In the genomic region with DNA sequence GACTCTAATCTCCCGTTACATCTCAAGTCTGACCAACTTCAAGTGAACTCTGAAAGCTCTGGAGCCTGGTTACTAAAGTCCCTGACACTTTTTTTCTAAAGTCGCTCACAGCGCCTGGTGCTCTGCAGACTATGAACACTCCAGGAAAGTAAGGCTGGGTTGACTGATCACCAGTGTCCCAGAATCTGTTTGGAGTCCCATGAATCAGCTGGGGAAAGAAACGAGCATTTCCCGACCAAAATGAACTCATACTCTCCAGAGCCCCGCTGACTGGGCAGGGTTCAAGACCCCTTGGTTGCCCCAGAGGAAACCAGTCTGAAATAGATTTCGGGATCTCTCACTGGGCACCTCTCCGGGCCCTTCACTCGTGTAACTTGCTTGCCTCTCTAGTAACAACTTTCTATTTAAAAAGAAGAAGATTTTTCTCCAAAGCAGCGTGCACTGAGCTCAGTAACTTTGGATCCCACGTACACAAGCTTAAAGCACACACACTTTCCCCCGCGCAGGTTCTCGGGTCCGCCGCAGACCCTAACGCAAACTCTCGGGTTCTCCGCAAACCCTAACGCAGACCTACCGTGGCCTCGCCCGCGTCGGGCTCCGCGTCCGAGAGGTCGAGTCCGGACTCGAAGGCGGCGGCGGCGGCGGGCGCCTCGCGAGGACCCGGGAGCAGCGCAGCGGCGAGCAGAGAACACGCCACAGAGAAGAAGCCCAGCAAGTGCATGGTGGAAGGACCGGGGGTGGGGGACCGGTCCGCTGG, we compare ENCODE assay signal across 9 cellular contexts. TPM values are rescaled to one million over a fixed set of nuclear protein-coding genes. Genes with fewer than 3 reads are reported as not detected.
A peak's percentile ranks its signal among the peaks of the same experiment; 100 is the strongest.
DNase-seq lines count a peak whose midpoint lies in the region; ATAC-seq and TF ChIP-seq lines count a peak whose summit lies in the region.
"Had no signal": no experiment of that assay in that cellular context is flagged by ENCODE, and none has a peak within 500 bp of the region (broad histone marks: within the 10 kb centered on the region; RNA-seq: fewer than 3 reads in every experiment).

No MANE protein-coding gene starts in this region.

- H3K9me3 ChIP-seq in transverse colon: no peaks in the 10 kb centered on the region

- H3K27ac ChIP-seq in transverse colon: peak overlapping the region; percentile 29 to 70 (median 48)

- in situ Hi-C loops in transverse colon (cut with MboI; ENCODE audit: low pct_ligation_motif_present in 1 of 4, low pct_unique_long_range_greater_than_20kb in 1 of 4, low sequenced_read_pairs in 3 of 4): no loop called here

- TF ChIP-seq CTCF in cardiac fibroblast (IDR thresholded peaks at IDR 0.05; ENCODE audit: low read depth, low read length) (no peak), lower leg skin (IDR thresholded peaks at IDR 0.05) (no peak), transverse colon (IDR thresholded peaks at IDR 0.05) (no peak)

- peaks cover 0 to 16% (median 6%) of the 10 kb centered on the region in 4 donors for H3K4me1 ChIP-seq in transverse colon

- peak overlapping the region; percentile 81 to 85 for H3K4me3 ChIP-seq in cardiac fibroblast (replicated peaks in 1 of 2; ENCODE audit: low read depth in 2 of 2, low read length in 2 of 2)
- peak overlapping the region; percentile 42 for H3K4me3 ChIP-seq in lower leg skin (ENCODE audit: low read depth, poor library complexity, severe bottlenecking)
- peak overlapping the region; percentile 25 to 57 (median 49) for H3K4me3 ChIP-seq in transverse colon

- TF ChIP-seq POLR2A in lower leg skin (IDR thresholded peaks at IDR 0.05) (no peak), transverse colon (IDR thresholded peaks at IDR 0.05) (no peak)

- peak; percentile 25 for ATAC-seq in HG03159 (IDR thresholded peaks at IDR 0.05; ENCODE audit: unreplicated experiment)

- no peak for TF ChIP-seq EP300 in transverse colon (IDR thresholded peaks at IDR 0.05; ENCODE audit: low read depth)

- 2 to 4% methylated on average over 29 to 40 of the region's 47 CpGs for WGBS in lower leg skin, 2 donors
- WGBS in transverse colon (ENCODE audit: low coverage in 1 of 2), 2 donors: 7 to 10% methylated on average over 1 to 44 of the region's 47 CpGs

- peak; percentile 57 for DNase-seq in DMS53 (lab: John Stamatoyannopoulos, UW)
- DNase-seq in DMS53 treated with DMSO at 0.1 percent for 48 hours (lab: John Stamatoyannopoulos, UW; ENCODE audit: unreplicated experiment): no peak
- peak; percentile 49 to 70 for DNase-seq in cardiac fibroblast (ENCODE audit: low read depth in 2 of 2)
- DNase-seq in lower leg skin (ENCODE audit: low spot score in 2 of 2): peak in 1 of 2 donors; percentile 85
- peak; percentile 9 for DNase-seq in transverse colon
- no peak for DNase-seq in mucosa of gallbladder (ENCODE audit: low spot score)
- DNase-seq in NCI-H446 (lab: John Stamatoyannopoulos, UW): no peak
- DNase-seq: activated B cell treated with CpG ODN at 0.5 μM for 24 hours had no signal

- H3K36me3 ChIP-seq in transverse colon: no peaks in the 10 kb centered on the region

- peaks cover 45% of the 10 kb centered on the region for H3K27me3 ChIP-seq in transverse colon

- intact Hi-C loops in lower leg skin (cut with DNase I; ENCODE audit: low total_unique reads): no loop called here
- intact Hi-C loops in transverse colon (cut with DNase I; ENCODE audit: low total_unique reads): no loop called here

RNA-seq across cellular contexts. Expression of gene VEGFC, which starts 1.0 kb away (rescaled TPM):
- total RNA-seq in lower leg skin (1 to 10 TPM; 1.4 to 6.1 (median 3.2) TPM), transverse colon (1 to 10 TPM in 3 of 4 donors, not detected in 1; 1.2 to 2.9 (median 2.2) TPM), mucosa of gallbladder (14.4 TPM)
- total RNA-seq: activated B cell treated with CpG ODN at 0.5 μM for 24 hours had no signal

Comparison
In these comparisons a context has a peak if more than half of its experiments do, and no peak if none do; other contexts are left out.
1. DNase-seq: peak in DMS53 (single experiment), cardiac fibroblast (2 of 2) and transverse colon (single experiment); none in DMS53 treated with DMSO at 0.1 percent for 48 hours (single experiment), mucosa of gallbladder (single experiment) and NCI-H446 (0 of 2).
2. Peak in every context shown above with its lines, with median percentiles within 50 percentile points of each other: H3K4me3 ChIP-seq.